Comparison of ENCODE assay signal across 8 cellular contexts in the genomic region with DNA sequence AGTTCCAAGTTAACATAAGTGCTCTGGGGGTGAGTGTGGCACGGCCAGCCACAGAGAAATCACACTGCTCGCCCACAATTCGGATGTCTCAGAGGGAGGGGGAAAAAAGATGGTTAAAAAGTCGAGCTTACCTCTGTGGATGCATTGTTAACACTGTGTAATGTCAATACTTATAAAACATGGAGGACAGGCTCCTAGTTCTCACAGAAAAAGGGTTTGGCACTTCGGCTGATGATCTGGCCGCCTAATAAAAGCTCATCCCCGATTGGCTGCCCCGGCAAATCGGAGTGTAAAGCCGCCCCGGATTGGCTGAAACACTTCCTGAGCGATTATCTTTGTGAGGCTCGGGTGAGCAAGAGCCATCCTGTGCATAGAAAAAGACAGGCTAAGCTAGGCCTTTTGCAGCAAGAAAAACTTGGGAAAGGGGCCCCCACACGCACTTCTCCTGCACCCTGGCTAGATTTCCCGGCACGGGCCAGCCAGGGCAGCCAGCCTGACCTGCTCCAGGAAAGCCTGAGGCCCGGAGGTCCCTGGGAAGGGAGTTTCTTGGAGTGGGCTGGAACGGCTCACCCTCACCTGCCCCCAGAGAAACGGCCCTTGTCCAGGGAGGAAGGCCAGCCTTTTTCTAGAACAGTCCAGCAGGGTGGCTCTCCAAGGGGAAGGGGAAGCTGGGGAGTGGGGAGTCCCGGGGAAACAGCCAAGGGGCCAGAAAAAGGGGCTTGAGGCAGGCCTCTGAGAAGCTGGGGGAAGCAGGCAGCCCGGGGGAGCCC. TPM values are rescaled to one million over a fixed set of nuclear protein-coding genes. Genes with fewer than 3 reads are reported as not detected.
DNase-seq lines count a peak whose midpoint lies in the region; ATAC-seq and TF ChIP-seq lines count a peak whose summit lies in the region.

A gene (minus strand): TSS at position 174 of the 770 bp plus-strand sequence. CDS start 29 bp downstream, at position 145.

- H2BK15ac ChIP-seq in IMR-90 (ENCODE audit: low read depth, low read length) = peak within 1 kb of the TSS; percentile 98

- H4K20me1 ChIP-seq in IMR-90 (ENCODE audit: insufficient read depth, low read length) (no peaks in the 10 kb centered on the region), OCI-LY7 (ENCODE audit: insufficient read depth, low read length) (no peaks in the 10 kb centered on the region)

- H3K27ac Mint-ChIP-seq in CD14-positive monocyte = peak within 1 kb of the TSS; percentile 94 to 98 (median 97)

- DNase-seq in CD14-positive monocyte (ENCODE audit: low spot score) = peak; percentile 88
- DNase-seq in GM20000 (ENCODE audit: low spot score) = peak; percentile 88
- peak; percentile 92 for DNase-seq in IMR-90
- peak; percentile 93 for DNase-seq in OCI-LY7 (ENCODE audit: low spot score)
- peak; percentile 85 for DNase-seq in activated CD8-positive, alpha-beta memory T cell treated with anti-CD3 and anti-CD28 coated beads, Interleukin-2, amount 50 U/mL, for 24 hours (ENCODE audit: extremely low read depth)
- DNase-seq in stimulated activated CD8-positive, alpha-beta memory T cell treated with anti-CD3 and anti-CD28 coated beads, Interleukin-15, amount 100 ng/mL, for 24 hours (ENCODE audit: low read depth) = peak; percentile 90

- H3K36me3 ChIP-seq in IMR-90 (ENCODE audit: control insufficient read depth, insufficient read depth, low read length) = no peaks in the 10 kb centered on the region
- H3K36me3 ChIP-seq in OCI-LY7 (ENCODE audit: insufficient read depth, low read length) = peaks cover 20% of the 10 kb centered on the region; the same call in 1 of the 2 replicates
- no peaks in the 10 kb centered on the region for H3K36me3 ChIP-seq in endocrine pancreas (ENCODE audit: control insufficient read depth, insufficient read depth, low read length)
- peaks cover 28% of the 10 kb centered on the region for H3K36me3 ChIP-seq in mesodermal cell (ENCODE audit: control insufficient read depth, insufficient read depth, low read length)

- TF ChIP-seq CTCF in CD14-positive monocyte (IDR thresholded peaks at IDR 0.05) (no peak), GM20000 (IDR thresholded peaks at IDR 0.05; ENCODE audit: extremely low read depth, missing control alignments) (no peak), IMR-90 (conservative IDR thresholded peaks at IDR 0.05; ENCODE audit: low read depth, low read length) (no peak), OCI-LY7 (conservative IDR thresholded peaks at IDR 0.05; ENCODE audit: low read length) (no peak)

- H4K5ac ChIP-seq in IMR-90 (ENCODE audit: low read depth, low read length) = peak within 1 kb of the TSS; percentile 100

- H3K27me3 ChIP-seq in IMR-90 (ENCODE audit: control insufficient read depth, insufficient read depth, low read length) (no peaks in the 10 kb centered on the region), endocrine pancreas (ENCODE audit: control insufficient read depth, insufficient read depth, low read length) (no peaks in the 10 kb centered on the region)

- intact Hi-C loops in CD14-positive monocyte (cut with micrococcal nuclease) = loop anchor here in 1 of 2 donors (10.0 kb wide), 1 partner anchor 418 kb away; no protein-coding TSS in a partner anchor
- intact Hi-C loops in IMR-90 (cut with micrococcal nuclease) = loop anchor here (1.0 kb wide), 1 partner anchor 37 kb away; no protein-coding TSS in a partner anchor
- intact Hi-C loops in OCI-LY7 (cut with micrococcal nuclease; ENCODE audit: unreplicated experiment) = loop anchor here (2.0 to 10.0 kb wide), 2 partner anchors 94 to 1688 kb away; a partner anchor contains a TSS

- peak within 1 kb of the TSS; percentile 97 for H2BK5ac ChIP-seq in IMR-90 (ENCODE audit: low read depth, low read length, poor library complexity, severe bottlenecking)

- peaks cover 18% of the 10 kb centered on the region for H3K9me1 ChIP-seq in IMR-90 (ENCODE audit: insufficient read depth, low read length)

- H2BK120ac ChIP-seq in IMR-90 (ENCODE audit: low read depth, low read length) = peak within 1 kb of the TSS; percentile 99

- H3K4me2 ChIP-seq in IMR-90 (ENCODE audit: low read depth, low read length) (peak within 1 kb of the TSS; percentile 56), OCI-LY7 (ENCODE audit: low read length) (peak within 1 kb of the TSS; percentile 98)

- H3K56ac ChIP-seq in IMR-90 (ENCODE audit: extremely low read depth, insufficient read depth, low read length) = peak within 1 kb of the TSS; percentile 99

- H4K8ac ChIP-seq in IMR-90 (ENCODE audit: low read depth in 2 of 2, low read length in 2 of 2) = peak within 1 kb of the TSS; percentile 97 to 99

- peak within 1 kb of the TSS; percentile 99 for H3K23ac ChIP-seq in IMR-90 (ENCODE audit: low read depth, low read length)

- 0% methylated on average over 9 of the region's 21 CpGs; no CpG with 5 or more reads in 1 of the 2 experiments for WGBS in IMR-90 (ENCODE audit: extremely low coverage in 2 of 2, insufficient read length in 1 of 2), 2 experiments
- WGBS in mesodermal cell (ENCODE audit: insufficient coverage in 2 of 2), 2 experiments = 6% methylated on average over 11 to 12 of the region's 21 CpGs

- H3K9me3 ChIP-seq in IMR-90 (ENCODE audit: control insufficient read depth, insufficient read depth, low read length) = no peaks in the 10 kb centered on the region
- no peaks in the 10 kb centered on the region for H3K9me3 ChIP-seq in OCI-LY7 (ENCODE audit: low read length)
- H3K9me3 ChIP-seq in endocrine pancreas (ENCODE audit: control insufficient read depth, low read length) = no peaks in the 10 kb centered on the region
- H3K9me3 ChIP-seq in mesodermal cell (ENCODE audit: control insufficient read depth, low read length) = no peaks in the 10 kb centered on the region

- peaks cover 59% of the 10 kb centered on the region for H3K4me1 Mint-ChIP-seq in CD14-positive monocyte

- H2AFZ ChIP-seq in IMR-90 (replicated peaks; ENCODE audit: low read length, poor library complexity) = peak within 1 kb of the TSS; percentile 82
- peak within 1 kb of the TSS; percentile 34; the same call in 1 of the 2 replicates for H2AFZ ChIP-seq in OCI-LY7 (ENCODE audit: low read length)

- peak; percentile 58 for ATAC-seq in IMR-90 (ENCODE audit: low read depth)

- POLR2A ChIA-PET in IMR-90 (lab: Charles Lee; ENCODE audit: unreplicated experiment) (interaction anchor here (0.5 to 3.4 kb wide), 12 partner anchors 9 to 112 kb away, joined by 3 to 27 read pairs (median 6); no protein-coding TSS in a partner anchor), OCI-LY7 (lab: Charles Lee) (interaction anchor here (0.6 to 3.0 kb wide), 20 partner anchors 10 to 1528 kb away, joined by 3 to 14 read pairs (median 4); no protein-coding TSS in a partner anchor)

- H3K4ac ChIP-seq in IMR-90 (ENCODE audit: low read depth, low read length) = peak within 1 kb of the TSS; percentile 100

- H3K4me3 ChIP-seq in IMR-90 (ENCODE audit: insufficient read depth, low read depth, low read length) (no peak within 1 kb of the TSS), OCI-LY7 (ENCODE audit: low read depth, low read length, poor library complexity, severe bottlenecking) (peak within 1 kb of the TSS; percentile 74), endocrine pancreas (ENCODE audit: control insufficient read depth, insufficient read depth, low read length) (peak within 1 kb of the TSS; percentile 68), mesodermal cell (ENCODE audit: extremely low read depth, insufficient read depth, low read length, poor library complexity, severe bottlenecking) (peak within 1 kb of the TSS; percentile 62)

- 0 out of 2 replicates have a peak, but pooled peaks have one; percentile 12 for TF ChIP-seq POLR2A in IMR-90 (IDR thresholded peaks at IDR 0.05; ENCODE audit: low read depth, low read length)

- H4K91ac ChIP-seq in IMR-90 (ENCODE audit: insufficient read depth, low read depth, low read length) = peak within 1 kb of the TSS; percentile 100

- H3K14ac ChIP-seq in IMR-90 (replicated peaks; ENCODE audit: low read depth, low read length) = peak within 1 kb of the TSS; percentile 100

- CTCF ChIA-PET in IMR-90 (lab: Yijun Ruan, JAX) = interaction anchor here (0.5 to 2.7 kb wide), 4 partner anchors 21 to 27 kb away, joined by 3 to 15 read pairs (median 6); no protein-coding TSS in a partner anchor
- CTCF ChIA-PET in OCI-LY7 (lab: Charles Lee; ENCODE audit: unreplicated experiment) = interaction anchor here (0.8 to 1.6 kb wide), 3 partner anchors 9 to 84 kb away, joined by 3 to 5 read pairs (median 3); no protein-coding TSS in a partner anchor

- H3K79me2 ChIP-seq in OCI-LY7 (ENCODE audit: insufficient read depth, low read depth, low read length) = peaks cover 48% of the 10 kb centered on the region

- peak within 1 kb of the TSS; percentile 100 for H2AK9ac ChIP-seq in IMR-90 (replicated peaks; ENCODE audit: low read depth, low read length, poor library complexity)

- H3K9me3 Mint-ChIP-seq in CD14-positive monocyte = peaks cover 0 to 2% (median 0%) of the 10 kb centered on the region in 7 donors

- H3K27me3 Mint-ChIP-seq in CD14-positive monocyte (ENCODE audit: low read depth in 3 of 3) = no peaks in the 10 kb centered on the region

- H2BK20ac ChIP-seq in IMR-90 (ENCODE audit: low read depth, low read length) = peak within 1 kb of the TSS; percentile 99

- peak within 1 kb of the TSS; percentile 100 for H2AK5ac ChIP-seq in IMR-90 (ENCODE audit: low read depth, low read length)

- H3K4me3 Mint-ChIP-seq in CD14-positive monocyte = peak within 1 kb of the TSS; percentile 69 to 95

- H3K9ac ChIP-seq in IMR-90 (ENCODE audit: low read depth, low read length) (peak within 1 kb of the TSS; percentile 77), endocrine pancreas (ENCODE audit: control insufficient read depth, insufficient read depth, low read length) (peak within 1 kb of the TSS; percentile 73)

- BruUV-seq in IMR-90 (replicated peaks; lab: Mats Ljungman, UMichigan) (no TSS peak), OCI-LY7 (replicated peaks; lab: Mats Ljungman, UMichigan) (no TSS peak)

- peaks cover 2 to 3% of the 10 kb centered on the region in 2 donors for H3K36me3 Mint-ChIP-seq in CD14-positive monocyte

- no peaks in the 10 kb centered on the region for H3K9me2 ChIP-seq in OCI-LY7 (ENCODE audit: insufficient read depth, low read length)

- peak within 1 kb of the TSS; percentile 98 for H3K18ac ChIP-seq in IMR-90 (ENCODE audit: low read depth, low read length)

- H3K27ac ChIP-seq in IMR-90 (ENCODE audit: insufficient read depth, low read length) (peak within 1 kb of the TSS; percentile 98), OCI-LY7 (ENCODE audit: low read depth, low read length, poor library complexity, severe bottlenecking) (peak within 1 kb of the TSS; percentile 90), mesodermal cell (ENCODE audit: low read depth, low read length, severe bottlenecking) (peak within 1 kb of the TSS; percentile 100)

- peaks cover 28 to 51% of the 10 kb centered on the region in 2 experiments; a peak in 3 of 4 replicates for H3K79me1 ChIP-seq in IMR-90 (ENCODE audit: low read depth in 1 of 2, low read length in 2 of 2)

- H3K4me1 ChIP-seq in IMR-90 (ENCODE audit: control insufficient read depth, insufficient read depth, low read length) (peaks cover 76% of the 10 kb centered on the region), OCI-LY7 (ENCODE audit: insufficient read depth, low read length, poor library complexity, severe bottlenecking) (peaks cover 76% of the 10 kb centered on the region), endocrine pancreas (ENCODE audit: control insufficient read depth, insufficient read depth, low read length) (peaks cover 30% of the 10 kb centered on the region), mesodermal cell (ENCODE audit: control insufficient read depth, insufficient read depth, low read length, poor library complexity, severe bottlenecking) (peaks cover 69% of the 10 kb centered on the region)

- in situ Hi-C loops in IMR-90 (cut with MboI; ENCODE audit: low sequenced_read_pairs) = no loop called here

- TF ChIP-seq RAD21 in IMR-90 (IDR thresholded peaks at IDR 0.05; ENCODE audit: low read length) = no peak

- dilution Hi-C loops in IMR-90 (cut with HindIII; ENCODE audit: low sequenced_read_pairs, unreplicated experiment) = no loop called here

RNA-seq across cellular contexts. Expression of the gene that starts here (rescaled TPM):
- polyA plus RNA-seq in CD14-positive monocyte (1 to 10 TPM; 1.4 to 5.8 TPM), IMR-90 (2012; rRNA removed) (28.2 and 28.3 TPM in 2 replicates)
- total RNA-seq in IMR-90 (2012; rRNA removed) (23.6 and 24.0 TPM in 2 replicates), OCI-LY7 (2022) (69.1 and 77.0 TPM in 2 replicates)
- polyA plus RNA-seq in IMR-90 (2012; cell fraction: cytosol; rRNA removed) = 12.6 and 14.1 TPM in 2 replicates
- 43.6 and 72.5 TPM in 2 replicates for polyA plus RNA-seq in IMR-90 (2012; cell fraction: nucleus; rRNA removed; ENCODE audit: low replicate concordance)
- total RNA-seq in OCI-LY7 (2014; rRNA removed; shearing (Covaris generic)) = 26.1 and 30.4 TPM in 2 replicates
- 58.2 TPM for polyA plus RNA-seq in mesodermal cell (2013, experiment 1 of 2)
- 55.0 TPM for polyA plus RNA-seq in mesodermal cell (2013, experiment 2 of 2)
